ENCODE assay signal across 19 cellular contexts in genomic region chr2:200422532-200423262, GRCh38.
DNase-seq lines count a peak whose midpoint lies in the region; ATAC-seq, FAIRE-seq and TF ChIP-seq lines count a peak whose summit lies in the region.
"Had no signal": no experiment of that assay in that cellular context is flagged by ENCODE, and none has a peak within 500 bp of the region (broad histone marks: within the 10 kb centered on the region; RNA-seq: fewer than 3 reads in every experiment).

No MANE protein-coding gene starts in this region.

- H3K27ac Mint-ChIP-seq in stimulated activated effector memory CD8-positive, alpha-beta T cell treated with anti-CD3 and anti-CD28 coated beads, Interleukin-12 subunit alpha, Interleukin-12 subunit beta, amount 100 ng/mL, for 72 hours = no peak overlapping the region
- H3K27ac Mint-ChIP-seq: naive thymus-derived CD8-positive, alpha-beta T cell had no signal

- H2AFZ ChIP-seq in HepG2 (ENCODE audit: low read length) (no peak overlapping the region), PC-9 (no peak overlapping the region)

- peaks cover 12% of the 10 kb centered on the region for H3K36me3 Mint-ChIP-seq in stimulated activated effector memory CD8-positive, alpha-beta T cell treated with anti-CD3 and anti-CD28 coated beads, Interleukin-12 subunit alpha, Interleukin-12 subunit beta, amount 100 ng/mL, for 72 hours

- intact Hi-C loops in HepG2 (cut with micrococcal nuclease; ENCODE audit: unreplicated experiment) (no loop called here), right lobe of liver (cut with DNase I) (no loop called here), PC-9 (cut with micrococcal nuclease; ENCODE audit: unreplicated experiment) (no loop called here)

- no peak overlapping the region for H3K9ac ChIP-seq in HepG2 (ENCODE audit: insufficient read depth, low read depth, low read length)

- TF ChIP-seq CTCF in HepG2 (CRISPR knock-in tag; IDR thresholded peaks at IDR 0.05) = no peak
- TF ChIP-seq CTCF in right lobe of liver (IDR thresholded peaks at IDR 0.05) = no peak
- TF ChIP-seq CTCF in PC-9 (conservative IDR thresholded peaks at IDR 0.05) = peak; percentile 23; the same call in 1 of the 2 replicates

- no peak for FAIRE-seq in HepG2 (lab: Jason Lieb, UNC)
- FAIRE-seq: TTC549 had no signal

- TF ChIP-seq EP300 in HepG2 (IDR thresholded peaks at IDR 0.05; ENCODE audit: low read depth in 2 of 2, low read length in 2 of 2) (no peak), HepG2 (CRISPR knock-in tag; IDR thresholded peaks at IDR 0.05; ENCODE audit: borderline replicate concordance) (no peak)

- BruUV-seq in HepG2 (replicated peaks; lab: Mats Ljungman, UMichigan) (no TSS peak), PC-9 (replicated peaks; lab: Mats Ljungman, UMichigan) (no TSS peak)

- H3K9me3 ChIP-seq in HepG2 (ENCODE audit: low read length) = no peaks in the 10 kb centered on the region
- no peaks in the 10 kb centered on the region for H3K9me3 ChIP-seq in right lobe of liver
- H3K9me3 ChIP-seq in PC-9 (ENCODE audit: insufficient read depth, low read depth) = no peaks in the 10 kb centered on the region
- H3K9me3 ChIP-seq: ascending aorta, lower lobe of right lung, right atrium auricular region, SJCRH30, tibial artery had no signal

- POLR2A ChIA-PET in HepG2 (lab: Yijun Ruan, JAX) = no interaction called here
- POLR2A ChIA-PET in PC-9 (lab: Charles Lee; ENCODE audit: unreplicated experiment) = no interaction called here

- H3K27ac ChIP-seq in HepG2 (ENCODE audit: extremely low read length, insufficient read depth, low read length) = no peak overlapping the region
- no peak overlapping the region for H3K27ac ChIP-seq in right lobe of liver
- H3K27ac ChIP-seq in PC-9 = no peak overlapping the region
- H3K27ac ChIP-seq: ascending aorta, lower lobe of right lung, right atrium auricular region, SJCRH30, tibial artery had no signal

- CTCF ChIA-PET in HepG2 (lab: Yijun Ruan, JAX; ENCODE audit: low intra/inter-chr PET ratio, low total read pairs) (no interaction called here), PC-9 (lab: Charles Lee) (interaction anchor here (0.7 kb wide), 1 partner anchor 8 kb away, joined by 4 read pairs; no protein-coding TSS in a partner anchor)

- 0 out of 2 replicates have a peak, but pooled peaks cover 4% of the 10 kb centered on the region for H3F3A ChIP-seq in PC-9 (ENCODE audit: insufficient read depth, low read depth)

- H3K9me3 Mint-ChIP-seq in stimulated activated effector memory CD8-positive, alpha-beta T cell treated with anti-CD3 and anti-CD28 coated beads, Interleukin-12 subunit alpha, Interleukin-12 subunit beta, amount 100 ng/mL, for 72 hours = no peaks in the 10 kb centered on the region
- H3K9me3 Mint-ChIP-seq: naive thymus-derived CD8-positive, alpha-beta T cell had no signal

- in situ Hi-C loops in HepG2 (cut with HindIII; ENCODE audit: extremely low pct_ligation_motif_present, low pct_unique_long_range_greater_than_20kb) = no loop called here

- WGBS in HepG2 (ENCODE audit: low lambda C conversion rate) = 98% methylated on average over 7 of the region's 7 CpGs
- WGBS in right lobe of liver (ENCODE audit: insufficient coverage, low coverage, low lambda C conversion rate, missing lambda C conversion rate) = 91% methylated on average over 7 of the region's 7 CpGs

- no peaks in the 10 kb centered on the region for H3K9me2 ChIP-seq in PC-9 (ENCODE audit: insufficient read depth)

- H3K4me3 ChIP-seq in HepG2 (replicated peaks in 1 of 3; ENCODE audit: insufficient read depth in 1 of 3, low read depth in 2 of 3, low read length in 3 of 3) (no peak overlapping the region), right lobe of liver (no peak overlapping the region), PC-9 (no peak overlapping the region)
- H3K4me3 ChIP-seq: ascending aorta, lower lobe of right lung, right atrium auricular region, SJCRH30, tibial artery had no signal

- H3K4me2 ChIP-seq in HepG2 (ENCODE audit: low read depth, low read length) (no peak overlapping the region), PC-9 (no peak overlapping the region)

- H3K4me1 Mint-ChIP-seq in stimulated activated effector memory CD8-positive, alpha-beta T cell treated with anti-CD3 and anti-CD28 coated beads, Interleukin-12 subunit alpha, Interleukin-12 subunit beta, amount 100 ng/mL, for 72 hours = peaks cover 6% of the 10 kb centered on the region

- no peak for DNase-seq in HepG2 (ENCODE audit: low spot score)
- DNase-seq in right lobe of liver = no peak
- no peak for DNase-seq in PC-9
- DNase-seq in dedifferentiated amniotic fluid mesenchymal stem cell (ENCODE audit: extremely low spot score) = peak; percentile 62
- no peak for DNase-seq in stimulated activated effector memory CD8-positive, alpha-beta T cell treated with anti-CD3 and anti-CD28 coated beads, Interleukin-12 subunit alpha, Interleukin-12 subunit beta, amount 100 ng/mL, for 72 hours (ENCODE audit: low spot score in 2 of 2)
- no peak for DNase-seq in NCI-H82 (lab: John Stamatoyannopoulos, UW)
- DNase-seq in COR-L47 (lab: John Stamatoyannopoulos, UW) = no peak
- DNase-seq: activated gamma-delta T cell; foreskin melanocyte; lower lobe of right lung; naive thymus-derived CD8-positive, alpha-beta T cell; NCI-H1105 treated with DMSO at 0.1 percent for 48 hours; NK-92 treated with Interleukin-12 subunit alpha and Interleukin-12 subunit beta, amount 100 ng/mL, for 24 hours; SJCRH30; tibial artery had no signal

- TF ChIP-seq RAD21 in HepG2 (CRISPR knock-in tag; IDR thresholded peaks at IDR 0.05) = no peak

- no peak for TF ChIP-seq POLR2A in HepG2 (IDR thresholded peaks at IDR 0.05; ENCODE audit: insufficient read depth in 1 of 2, low read depth in 2 of 2, low read length in 2 of 2)
- TF ChIP-seq POLR2A in right lobe of liver (IDR thresholded peaks at IDR 0.05) = no peak

- H4K20me1 ChIP-seq in HepG2 (ENCODE audit: insufficient read depth, low read length) (no peaks in the 10 kb centered on the region), PC-9 (ENCODE audit: insufficient read depth) (no peaks in the 10 kb centered on the region)

- H3K36me3 ChIP-seq in HepG2 (replicated peaks in 1 of 2; ENCODE audit: control insufficient read depth in 1 of 2, insufficient read depth in 2 of 2, low read length in 2 of 2) (peaks cover 42 to 76% of the 10 kb centered on the region in 2 experiments), right lobe of liver (peaks cover 0 to 51% (median 25%) of the 10 kb centered on the region in 4 donors), PC-9 (ENCODE audit: low read depth) (peaks cover 24% of the 10 kb centered on the region)

- ATAC-seq in HepG2 (no peak), right lobe of liver (no peak), GM21423 (IDR thresholded peaks at IDR 0.05; ENCODE audit: unreplicated experiment) (no peak)
- ATAC-seq in stimulated activated effector memory CD8-positive, alpha-beta T cell treated with anti-CD3 and anti-CD28 coated beads, Interleukin-12 subunit alpha, Interleukin-12 subunit beta, amount 100 ng/mL, for 72 hours = peak; percentile 84
- ATAC-seq: lower lobe of right lung; naive thymus-derived CD8-positive, alpha-beta T cell had no signal

- H3K79me2 ChIP-seq in HepG2 (ENCODE audit: insufficient read depth, low read length) (no peaks in the 10 kb centered on the region), PC-9 (ENCODE audit: low read depth) (no peaks in the 10 kb centered on the region)

- H3K4me1 ChIP-seq in HepG2 (ENCODE audit: insufficient read depth, low read length) (no peaks in the 10 kb centered on the region), right lobe of liver (no peaks in the 10 kb centered on the region), PC-9 (replicated peaks; ENCODE audit: insufficient read depth) (no peaks in the 10 kb centered on the region)
- H3K4me1 ChIP-seq: ascending aorta, lower lobe of right lung, right atrium auricular region, SJCRH30 had no signal

- H3K27me3 ChIP-seq in HepG2 (ENCODE audit: control insufficient read depth in 1 of 2, insufficient read depth in 2 of 2, low read length in 2 of 2) = no peaks in the 10 kb centered on the region
- H3K27me3 ChIP-seq in right lobe of liver = no peaks in the 10 kb centered on the region
- no peaks in the 10 kb centered on the region for H3K27me3 ChIP-seq in PC-9 (ENCODE audit: insufficient read depth, low read depth)
- H3K27me3 ChIP-seq: ascending aorta, right atrium auricular region, SJCRH30, tibial artery had no signal

- no peak overlapping the region for H3K4me3 Mint-ChIP-seq in stimulated activated effector memory CD8-positive, alpha-beta T cell treated with anti-CD3 and anti-CD28 coated beads, Interleukin-12 subunit alpha, Interleukin-12 subunit beta, amount 100 ng/mL, for 72 hours
- H3K4me3 Mint-ChIP-seq: naive thymus-derived CD8-positive, alpha-beta T cell had no signal

TF ChIP-seq in HepG2, 621 proteins besides CTCF, POLR2A, EP300 and RAD21:
- TF ChIP-seq ZNF570 (CRISPR knock-in tag; IDR thresholded peaks at IDR 0.05; ENCODE audit: borderline replicate concordance) (no peak), RBM22 (optimal IDR thresholded peaks at IDR 0.05; ENCODE audit: low read length) (peak; percentile 73), AGO2 (optimal IDR thresholded peaks at IDR 0.05; ENCODE audit: low read depth, low read length) (peak; percentile 59), NCOA5 (CRISPR knock-in tag; IDR thresholded peaks at IDR 0.05) (no peak)
